ENCODE assay signal across 25 cellular contexts in genomic region chr22:17795143-17795542, GRCh38. TPM values are rescaled to one million over a fixed set of nuclear protein-coding genes. Genes with fewer than 3 reads are reported as not detected.
DNase-seq lines count a peak whose midpoint lies in the region; ATAC-seq, FAIRE-seq and TF ChIP-seq lines count a peak whose summit lies in the region.
"Had no signal": no experiment of that assay in that cellular context is flagged by ENCODE, and none has a peak within 500 bp of the region (broad histone marks: within the 10 kb centered on the region; RNA-seq: fewer than 3 reads in every experiment).

No MANE protein-coding gene starts in this region.

- no peak overlapping the region for H4K91ac ChIP-seq in trophoblast cell (ENCODE audit: low read depth, low read length)

- no peak overlapping the region for H4K12ac ChIP-seq in trophoblast cell (ENCODE audit: low read depth, low read length)

- SMC1A ChIA-PET in GM12878 (lab: Charles Lee; ENCODE audit: uncharacterized antibody, unreplicated experiment): interaction anchor here (1.1 to 2.3 kb wide), 5 partner anchors 10 to 282 kb away, joined by 3 to 14 read pairs (median 8); partner anchors contain the start of gene PEX26

- intact Hi-C loops in GM12878 (cut with micrococcal nuclease; ENCODE audit: unreplicated experiment): loop anchor here (1.0 kb wide), 1 partner anchor 16 kb away; no protein-coding TSS in a partner anchor

- no peak overlapping the region for H3K18ac ChIP-seq in trophoblast cell (ENCODE audit: low read length)

- no peak overlapping the region for H2AK5ac ChIP-seq in trophoblast cell (ENCODE audit: low read length)

- TF ChIP-seq POLR2A in GM12878 (IDR thresholded peaks at IDR 0.05; ENCODE audit: low read depth, low read length): no peak

- H3K27ac ChIP-seq in BLaER1 (no peak overlapping the region), GM12878 (ENCODE audit: control insufficient read depth, insufficient read depth) (peak overlapping the region; percentile 100), trophoblast cell (ENCODE audit: low read depth, low read length) (no peak overlapping the region)
- H3K27ac ChIP-seq: GM23248, HL-60, SK-N-MC had no signal

- H3K27me3 Mint-ChIP-seq in IgD-negative memory B cell (no peaks in the 10 kb centered on the region), memory B cell (no peaks in the 10 kb centered on the region)
- H3K27me3 Mint-ChIP-seq: CD4-positive, CD25-positive, alpha-beta regulatory T cell had no signal

- no peak for FAIRE-seq in GM12878 (lab: Jason Lieb, UNC)
- FAIRE-seq in frontal cortex (lab: Jason Lieb, UNC): no peak
- FAIRE-seq: A204.1, HTR-8/SVneo, K562, RCC 7860 had no signal

- peaks cover 12% of the 10 kb centered on the region for H3K36me3 ChIP-seq in BLaER1
- H3K36me3 ChIP-seq in GM12878 (ENCODE audit: control insufficient read depth in 2 of 2, insufficient read depth in 2 of 2, low read length in 1 of 2): peaks cover 0 to 8% of the 10 kb centered on the region in 2 experiments; a peak in 2 of 4 replicates
- H3K36me3 ChIP-seq in trophoblast cell (ENCODE audit: control insufficient read depth in 1 of 2, insufficient read depth in 2 of 2, low read length in 2 of 2): peaks cover 5 to 8% of the 10 kb centered on the region in 2 experiments

- DNase-seq in GM12878 (ENCODE audit: low read depth, low spot score) (no peak), memory B cell (ENCODE audit: low spot score in 2 of 2) (no peak), AML-193 (lab: John Stamatoyannopoulos, UW) (no peak), ecto neural progenitor cell (ENCODE audit: low spot score) (no peak), frontal cortex (ENCODE audit: low spot score in 2 of 2) (no peak), trophoblast cell (no peak)
- DNase-seq: Caco-2; CD4-positive, CD25-positive, alpha-beta regulatory T cell; DMS153; GM23248; NCI-H1417 treated with DMSO at 0.1 percent for 48 hours; NCI-H1930; NCI-H2171; NCI-H446; NCI-H82; Right ventricle myocardium superior had no signal

- no peaks in the 10 kb centered on the region for H4K20me1 ChIP-seq in BLaER1
- no peaks in the 10 kb centered on the region for H4K20me1 ChIP-seq in GM12878 (ENCODE audit: control insufficient read depth, insufficient read depth)

- CTCF ChIA-PET in GM12878 (lab: Yijun Ruan, JAX): interaction anchor here (0.8 to 7.9 kb wide), 5 partner anchors 9 to 52 kb away, joined by 3 to 70 read pairs (median 34); no protein-coding TSS in a partner anchor

- POLR2A ChIA-PET in GM12878 (lab: Charles Lee): interaction anchor here (1.1 to 8.5 kb wide), 3 partner anchors 10 to 21 kb away, joined by 3 to 85 read pairs (median 6); no protein-coding TSS in a partner anchor

- H3K4me2 ChIP-seq in BLaER1 (peak overlapping the region; percentile 70), GM12878 (ENCODE audit: control insufficient read depth, insufficient read depth) (peak overlapping the region; percentile 95), trophoblast cell (ENCODE audit: low read length) (no peak overlapping the region)

- RAD21 ChIA-PET in GM12878 (lab: Charles Lee; ENCODE audit: unreplicated experiment): interaction anchor here (1.0 to 8.8 kb wide), 6 partner anchors 10 to 281 kb away, joined by 7 to 77 read pairs (median 11); partner anchors contain the start of gene BID

- in situ Hi-C loops in GM12878 (cut with MboI): no loop called here

- TF ChIP-seq RAD21 in GM12878 (IDR thresholded peaks at IDR 0.05; ENCODE audit: insufficient read depth, low read depth, low read length): no peak

- H3K9me3 ChIP-seq in BLaER1: no peaks in the 10 kb centered on the region
- H3K9me3 ChIP-seq in GM12878 (replicated peaks; ENCODE audit: control insufficient read depth, insufficient read depth, low read length): no peaks in the 10 kb centered on the region
- no peaks in the 10 kb centered on the region for H3K9me3 ChIP-seq in trophoblast cell (ENCODE audit: insufficient read depth, low read depth, low read length)
- H3K9me3 ChIP-seq: Caco-2 had no signal

- no peak for TF ChIP-seq CTCF in GM12878 (IDR thresholded peaks at IDR 0.05 in 2 of 3, conservative IDR thresholded peaks at IDR 0.05 in 1 of 3; ENCODE audit: control insufficient read depth in 2 of 3, extremely low read depth in 1 of 3, insufficient read depth in 1 of 3, low read depth in 3 of 3, low read length in 3 of 3)

- no peak overlapping the region for H4K8ac ChIP-seq in trophoblast cell (ENCODE audit: low read depth, low read length)

- no peak overlapping the region for H2BK12ac ChIP-seq in trophoblast cell (ENCODE audit: low read length)

- no peaks in the 10 kb centered on the region for H3K9me3 Mint-ChIP-seq in IgD-negative memory B cell
- no peaks in the 10 kb centered on the region for H3K9me3 Mint-ChIP-seq in memory B cell
- H3K9me3 Mint-ChIP-seq: CD4-positive, CD25-positive, alpha-beta regulatory T cell had no signal

- H2BK5ac ChIP-seq in trophoblast cell (ENCODE audit: low read depth, low read length, poor library complexity): no peak overlapping the region

- WGBS in GM12878 (ENCODE audit: insufficient coverage, insufficient replicate concordance, low lambda C conversion rate, missing lambda C conversion rate): 77% methylated on average over 13 of the region's 13 CpGs
- no CpG with 5 or more reads among the region's 13 CpGs for WGBS in trophoblast cell (ENCODE audit: extremely low coverage, insufficient coverage, insufficient read length)

- H3K4me3 Mint-ChIP-seq in IgD-negative memory B cell: peak overlapping the region in 3 of 4 donors; percentile 67 to 87 (median 87)
- peak overlapping the region; percentile 61 for H3K4me3 Mint-ChIP-seq in memory B cell
- H3K4me3 Mint-ChIP-seq: CD4-positive, CD25-positive, alpha-beta regulatory T cell had no signal

- H3K36me3 Mint-ChIP-seq in IgD-negative memory B cell (peaks cover 2% of the 10 kb centered on the region), memory B cell (peaks cover 11% of the 10 kb centered on the region)

- H3K79me1 ChIP-seq in trophoblast cell (ENCODE audit: low read length): no peaks in the 10 kb centered on the region

- H3K79me2 ChIP-seq in GM12878 (ENCODE audit: control insufficient read depth, insufficient read depth, low read length) (peaks cover 25% of the 10 kb centered on the region), trophoblast cell (ENCODE audit: control insufficient read depth, insufficient read depth, low read length, poor library complexity) (no peaks in the 10 kb centered on the region)

- H3K4ac ChIP-seq in trophoblast cell (ENCODE audit: low read depth, low read length): no peak overlapping the region

- H3K4me1 ChIP-seq in BLaER1 (peaks cover 81% of the 10 kb centered on the region), GM12878 (ENCODE audit: control insufficient read depth, insufficient read depth, low read length) (peaks cover 69% of the 10 kb centered on the region), trophoblast cell (ENCODE audit: control insufficient read depth in 1 of 2, insufficient read depth in 2 of 2, low read length in 2 of 2) (peaks cover 7 to 9% of the 10 kb centered on the region in 2 experiments)

- H3K14ac ChIP-seq in trophoblast cell (ENCODE audit: low read length): no peak overlapping the region

- H3K9ac ChIP-seq in BLaER1: no peak overlapping the region
- peak overlapping the region; percentile 97 for H3K9ac ChIP-seq in GM12878 (ENCODE audit: control insufficient read depth, insufficient read depth, low read length)
- no peak overlapping the region for H3K9ac ChIP-seq in trophoblast cell (ENCODE audit: low read length)
- H3K9ac ChIP-seq: GM23248 had no signal

- H3K4me1 Mint-ChIP-seq in IgD-negative memory B cell (peaks cover 28 to 44% (median 33%) of the 10 kb centered on the region in 3 donors), memory B cell (peaks cover 40% of the 10 kb centered on the region)
- H3K4me1 Mint-ChIP-seq: CD4-positive, CD25-positive, alpha-beta regulatory T cell had no signal

- BruUV-seq in GM12878 (replicated peaks; lab: Mats Ljungman, UMichigan): TSS peak; percentile 87

- H3K23ac ChIP-seq in trophoblast cell (ENCODE audit: low read length): no peak overlapping the region

- no peak for TF ChIP-seq EP300 in GM12878 (IDR thresholded peaks at IDR 0.05; ENCODE audit: borderline replicate concordance in 1 of 2, control insufficient read depth in 1 of 2, low read depth in 2 of 2, low read length in 2 of 2)

- no peak overlapping the region for H3K4me3 ChIP-seq in BLaER1
- no peak overlapping the region; the same call in 1 of the 2 replicates for H3K4me3 ChIP-seq in GM12878
- no peak overlapping the region for H3K4me3 ChIP-seq in trophoblast cell (ENCODE audit: low read depth, low read length)
- H3K4me3 ChIP-seq: GM23248, K562, SK-N-MC had no signal

- no peak for ATAC-seq in GM12878
- ATAC-seq in memory B cell (ENCODE audit: low read depth): no peak
- ATAC-seq: HCT116, K562 had no signal

- no peak overlapping the region for H2AFZ ChIP-seq in GM12878 (ENCODE audit: control insufficient read depth, low read depth, low read length)
- H2AFZ ChIP-seq in trophoblast cell (ENCODE audit: insufficient read depth, low read length, poor library complexity): no peak overlapping the region
- H2AFZ ChIP-seq: GM23248 had no signal

- H2BK120ac ChIP-seq in trophoblast cell (ENCODE audit: insufficient read depth, low read length, poor library complexity): no peak overlapping the region

- H3K27me3 ChIP-seq in BLaER1: peaks cover 10% of the 10 kb centered on the region; the same call in 1 of the 2 replicates
- no peaks in the 10 kb centered on the region for H3K27me3 ChIP-seq in GM12878 (replicated peaks in 1 of 2; ENCODE audit: control insufficient read depth in 2 of 2, insufficient read depth in 2 of 2, low read length in 1 of 2)
- no peaks in the 10 kb centered on the region for H3K27me3 ChIP-seq in trophoblast cell (ENCODE audit: insufficient read depth, low read length)

- H3K27ac Mint-ChIP-seq in IgD-negative memory B cell (peak overlapping the region; percentile 89 to 98 (median 96)), memory B cell (peak overlapping the region; percentile 92)

RNA-seq across cellular contexts. Expression of gene BID, which starts 20.9 kb away (rescaled TPM):
- 40.9 TPM for polyA plus RNA-seq in IgD-negative memory B cell
- 36.6 and 37.1 TPM in 2 replicates for total RNA-seq in GM12878 (2013; cell fraction: nucleolus; rRNA removed)
- total RNA-seq in GM12878 (2014; rRNA removed): 166 and 179 TPM in 2 replicates
- total RNA-seq in GM12878 (2014; rRNA removed; fragmentation: Illumina TruSeq; extraction: Trizol): 56.4 and 65.9 TPM in 2 replicates
- total RNA-seq in GM12878 (2021): 126 and 131 TPM in 2 replicates
- polyA plus RNA-seq in GM12878 (2011; ENCODE audit: low read depth): 51.7 TPM
- 79.3 and 145 TPM in 2 replicates for polyA plus RNA-seq in GM12878 (2011; rRNA removed)
- polyA plus RNA-seq in GM12878 (2011; cell fraction: cytosol; rRNA removed): 332 and 398 TPM in 2 replicates
- polyA plus RNA-seq in GM12878 (2011; cell fraction: nucleus; rRNA removed): 195 and 197 TPM in 2 replicates
- polyA plus RNA-seq in GM12878 (2012): 71.3 and 110 TPM in 2 replicates
- polyA plus RNA-seq in GM12878 (2014; fragmentation: Illumina TruSeq; extraction: Trizol): 30.8 and 38.9 TPM in 2 replicates
- 10 to 100 TPM in 1 of 2 experiments, 1 to 10 TPM in 1; 7.9 to 16.9 TPM for polyA plus RNA-seq in GM12878 (2014; fragmentation: Nextera tagmentation; extraction: Ambion mirVana)
- polyA plus RNA-seq in GM12878 (2014; rRNA removed): 241 and 247 TPM in 2 replicates
- polyA plus RNA-seq in GM12878 (2016; fragmentation: Nextera tagmentation; extraction: Ambion mirVana): 100 to 1,000 TPM; 186 to 203 TPM
- 35.4 and 90.0 TPM in 2 replicates for polyA minus RNA-seq in GM12878 (2011; rRNA and poly(A)+ RNA removed)
- polyA minus RNA-seq in GM12878 (2011; cell fraction: cytosol; rRNA and poly(A)+ RNA removed): 31.7 and 32.0 TPM in 2 replicates
- polyA minus RNA-seq in GM12878 (2011; cell fraction: nucleus; rRNA and poly(A)+ RNA removed): 8.3 and 16.3 TPM in 2 replicates
- 39.9 TPM for total RNA-seq in frontal cortex
- polyA plus RNA-seq in trophoblast cell (2013): 11.2 and 12.5 TPM in 2 replicates
